In genomic region chr5:97670447-97670846, GRCh38 we compare ENCODE assay signal across 25 cellular contexts.
"Had no signal": no experiment of that assay in that cellular context is flagged by ENCODE, and none has a peak within 500 bp of the region (broad histone marks: within the 10 kb centered on the region; RNA-seq: fewer than 3 reads in every experiment).

No MANE protein-coding gene starts in this region.

- H3K9me3 ChIP-seq: ascending aorta, SJCRH30 had no signal

- H3K4me3 ChIP-seq: ascending aorta, cardiac muscle cell, K562, PC-9, SJCRH30, SK-N-MC had no signal

- H2AFZ ChIP-seq: PC-9 had no signal

- H3K27me3 ChIP-seq: ascending aorta, cardiac muscle cell, SJCRH30 had no signal

- ATAC-seq: activated CD8-positive, alpha-beta T cell treated with anti-CD3 and anti-CD28 coated beads for 36 hours; K562 had no signal

- H3K4me1 ChIP-seq: ascending aorta, SJCRH30 had no signal

- H3K36me3 ChIP-seq: ascending aorta, cardiac muscle cell, SJCRH30 had no signal

- H3K4me2 ChIP-seq: PC-9 had no signal

- H3K27ac ChIP-seq: ascending aorta, cardiac muscle cell, PC-9, SJCRH30, SK-N-MC had no signal

- DNase-seq: activated CD4-positive, alpha-beta T cell treated with anti-CD3 and anti-CD28 coated beads, Interleukin-2, amount 10 ng/mL, durations not matched to agents 24 days and 14 days; activated CD4-positive, alpha-beta T cell treated with anti-CD3 and anti-CD28 coated beads, Interleukin-2, amount 50 U/mL, for 4 hours; activated CD8-positive, alpha-beta T cell treated with anti-CD3 and anti-CD28 coated beads for 36 hours; activated gamma-delta T cell; activated naive CD4-positive, alpha-beta T cell treated with Interleukin-2 at 50 U/mL for 16 hours; activated naive CD8-positive, alpha-beta T cell treated with anti-CD3 and anti-CD28 coated beads, Interleukin-2, amount 10 ng/mL, durations not matched to agents 7 days and 5 days; activated T-cell treated with anti-CD3 and anti-CD28 coated beads, Interleukin-2, amount 50 U/mL, for 24 hours; amygdala; NCI-H1105; NCI-H1417 treated with DMSO at 0.1 percent for 48 hours; NCI-H1930; NCI-H2081 treated with DMSO at 0.1 percent for 48 hours; NCI-H345; NCI-H526; NCI-H748 treated with DMSO at 0.1 percent for 48 hours; NK-92 treated with Interleukin-12 subunit alpha and Interleukin-12 subunit beta, amount 100 ng/mL, for 24 hours; PC-9; SHP77; SJCRH30; T1000 had no signal

- FAIRE-seq: K562, RCC 7860 had no signal
